In the genomic region with DNA sequence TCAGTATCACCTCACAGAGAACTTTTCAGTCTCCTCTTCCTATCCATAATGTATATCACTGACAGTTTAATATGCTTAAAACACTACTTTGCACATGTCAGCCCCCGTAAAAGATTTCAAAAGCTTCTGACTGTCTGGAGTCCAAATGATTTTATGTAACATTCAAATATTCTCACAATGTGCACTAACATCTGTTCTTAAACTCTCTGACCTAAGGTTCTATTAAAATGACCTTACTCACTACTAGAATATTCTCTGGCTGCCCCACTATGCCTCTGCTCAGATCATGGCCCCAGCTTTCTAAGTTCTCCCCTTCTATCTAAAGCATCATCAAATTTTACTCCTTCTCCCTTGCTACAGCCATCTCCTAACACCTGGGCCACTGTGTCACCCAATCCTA, we compare ENCODE assay signal across 25 cellular contexts.
"Had no signal": no experiment of that assay in that cellular context is flagged by ENCODE, and none has a peak within 500 bp of the region (broad histone marks: within the 10 kb centered on the region; RNA-seq: fewer than 3 reads in every experiment).

No MANE protein-coding gene starts in this region.

- H3K9me3 ChIP-seq: gastrocnemius medialis, right lobe of liver, vagina had no signal

- H3K9me3 Mint-ChIP-seq: activated naive CD4-positive, alpha-beta T cell treated with anti-CD3 and anti-CD28 coated beads, Interleukin-2, amount 50 U/mL, for 24 hours; naive B cell; neural crest cell; stimulated activated naive B cell treated with anti-CD40 and anti-IgM and Interleukin-4, amounts not matched to agents 10 μg/mL and 1 μg/mL and 100 μg/mL, for 72 hours had no signal

- H3K4me3 ChIP-seq: gastrocnemius medialis, right lobe of liver, vagina had no signal

- DNase-seq: activated CD4-positive, alpha-beta T cell treated with anti-CD3 and anti-CD28 coated beads, Interleukin-2, amount 50 U/mL, for 1 hour; activated CD8-positive, alpha-beta T cell treated with anti-CD3 and anti-CD28 coated beads, Interleukin-2, amount 10 ng/mL, durations not matched to agents 7 days and 5 days; activated gamma-delta T cell treated with Interleukin-2 at 50 U/mL for 16 hours; aorta; brain microvascular endothelial cell; caudate nucleus; dermis blood vessel endothelial cell; effector CD8-positive, alpha-beta T cell; erythroblast; gastrocnemius medialis; head of caudate nucleus; hypothalamus; left ventricle myocardium superior; mammary epithelial cell; naive B cell; occipital lobe; right lobe of liver; small intestine; stimulated activated CD4-positive, alpha-beta T cell treated with anti-CD3 and anti-CD28 coated beads, Interleukin-15, amount 100 ng/mL, for 24 hours; stimulated activated naive B cell treated with anti-CD40 and anti-IgM and Interleukin-4, amounts not matched to agents 10 μg/mL and 1 μg/mL and 100 μg/mL, for 72 hours; trophoblast cell had no signal

- H3K4me3 Mint-ChIP-seq: activated CD8-positive, alpha-beta T cell treated with anti-CD3 and anti-CD28 coated beads, Interleukin-2, amount 10 ng/mL, durations not matched to agents 7 days and 5 days; activated naive CD4-positive, alpha-beta T cell treated with anti-CD3 and anti-CD28 coated beads, Interleukin-2, amount 50 U/mL, for 24 hours; naive B cell; neural crest cell; stimulated activated naive B cell treated with anti-CD40 and anti-IgM and Interleukin-4, amounts not matched to agents 10 μg/mL and 1 μg/mL and 100 μg/mL, for 72 hours had no signal

- H3K4me1 Mint-ChIP-seq: neural crest cell had no signal

- H3K36me3 ChIP-seq: brain microvascular endothelial cell, gastrocnemius medialis, right lobe of liver, vagina had no signal

- H3K27me3 Mint-ChIP-seq: activated naive CD4-positive, alpha-beta T cell treated with anti-CD3 and anti-CD28 coated beads, Interleukin-2, amount 50 U/mL, for 24 hours; naive B cell; stimulated activated naive B cell treated with anti-CD40 and anti-IgM and Interleukin-4, amounts not matched to agents 10 μg/mL and 1 μg/mL and 100 μg/mL, for 72 hours had no signal

- H3K27me3 ChIP-seq: brain microvascular endothelial cell, gastrocnemius medialis, right lobe of liver, vagina had no signal

- H3K27ac ChIP-seq: brain microvascular endothelial cell, gastrocnemius medialis, right lobe of liver, vagina had no signal

- H3K27ac Mint-ChIP-seq: activated CD8-positive, alpha-beta T cell treated with anti-CD3 and anti-CD28 coated beads, Interleukin-2, amount 10 ng/mL, durations not matched to agents 7 days and 5 days; activated naive CD4-positive, alpha-beta T cell treated with anti-CD3 and anti-CD28 coated beads, Interleukin-2, amount 50 U/mL, for 24 hours; stimulated activated naive B cell treated with anti-CD40 and anti-IgM and Interleukin-4, amounts not matched to agents 10 μg/mL and 1 μg/mL and 100 μg/mL, for 72 hours had no signal

- H3K4me1 ChIP-seq: gastrocnemius medialis, right lobe of liver, vagina had no signal

- ATAC-seq: activated CD4-positive, CD25-positive, alpha-beta regulatory T cell treated with anti-CD3 and anti-CD28 coated beads, Interleukin-2, amount 50 U/mL, for 24 hours; activated CD8-positive, alpha-beta T cell treated with anti-CD3 and anti-CD28 coated beads, Interleukin-2, amount 10 ng/mL, durations not matched to agents 7 days and 5 days; gastrocnemius medialis; left ventricle myocardium superior; right lobe of liver; stimulated activated naive B cell treated with anti-CD40 and anti-IgM and Interleukin-4, amounts not matched to agents 10 μg/mL and 1 μg/mL and 100 μg/mL, for 72 hours had no signal
